ENCODE assay signal across 8 cellular contexts in genomic region chr19:43463381-43464088, GRCh38. TPM values are rescaled to one million over a fixed set of nuclear protein-coding genes. Genes with fewer than 3 reads are reported as not detected.
DNase-seq lines count a peak whose midpoint lies in the region; ATAC-seq and TF ChIP-seq lines count a peak whose summit lies in the region.

No MANE protein-coding gene starts in this region.

- TF ChIP-seq CTCF in type B pancreatic cell (conservative IDR thresholded peaks at IDR 0.05), result no peak

- H3K9me3 Mint-ChIP-seq in T-cell (no peaks in the 10 kb centered on the region), type B pancreatic cell (no peaks in the 10 kb centered on the region)

- H3K4me1 Mint-ChIP-seq in T-cell, result peaks cover 56 to 58% (median 57%) of the 10 kb centered on the region in 3 donors
- H3K4me1 Mint-ChIP-seq in type B pancreatic cell (ENCODE audit: unreplicated experiment), result peaks cover 17% of the 10 kb centered on the region

- CTCF ChIA-PET in T-cell (lab: Charles Lee), result interaction anchor here (0.6 to 2.1 kb wide), 21 partner anchors 10 to 364 kb away, joined by 3 to 25 read pairs (median 6); partner anchors contain the start of genes IRGQ (in 1 of the 2), PHLDB3 (in 1 of the 2), ZNF283 (in 1 of the 2) and ZNF575 (in 1 of the 2)

- H3K36me3 Mint-ChIP-seq in T-cell, result peaks cover 6% of the 10 kb centered on the region
- H3K36me3 Mint-ChIP-seq in type B pancreatic cell, result no peaks in the 10 kb centered on the region

- H3K27me3 Mint-ChIP-seq in T-cell (no peaks in the 10 kb centered on the region), type B pancreatic cell (peaks cover 3% of the 10 kb centered on the region)

- peak; percentile 81 for ATAC-seq in HG02588 (IDR thresholded peaks at IDR 0.05; ENCODE audit: unreplicated experiment)
- ATAC-seq in T-cell (replicated peaks in 1 of 4), result peak; percentile 81 to 89 (median 88)
- peak; percentile 95 to 96 for ATAC-seq in left cardiac atrium

- DNase-seq in NCI-H1048 (lab: John Stamatoyannopoulos, UW) (peak; percentile 92), T-cell (peak; percentile 98 to 100 (median 100)), amniotic epithelial cell (ENCODE audit: low read depth) (peak; percentile 86), left cardiac atrium (peak; percentile 98), posterior vena cava (ENCODE audit: low spot score) (peak; percentile 99), type B pancreatic cell (ENCODE audit: extremely low spot score, unreplicated experiment) (peak; percentile 97)

- H3K27ac Mint-ChIP-seq in T-cell, result peak overlapping the region; percentile 95 to 97
- peak overlapping the region; percentile 95 for H3K27ac Mint-ChIP-seq in type B pancreatic cell

- H3K4me3 Mint-ChIP-seq in T-cell, result peak overlapping the region; percentile 88 to 95 (median 90)
- peak overlapping the region; percentile 96 for H3K4me3 Mint-ChIP-seq in type B pancreatic cell

- POLR2A ChIA-PET in T-cell (lab: Charles Lee), result interaction anchor here (0.7 to 1.3 kb wide), 6 partner anchors 24 to 291 kb away, joined by 3 to 7 read pairs (median 4); partner anchors contain the start of genes IRGQ (in 1 of the 2), SMG9 (in 1 of the 2) and ZNF576 (in 1 of the 2)

- intact Hi-C loops in left cardiac atrium (cut with DNase I), result no loop called here
- intact Hi-C loops in posterior vena cava (cut with DNase I), result no loop called here

- H3K4me3 ChIP-seq in GM08714 (ENCODE audit: low read length), result peak overlapping the region; percentile 65

RNA-seq across cellular contexts. Expression of gene LYPD3, which starts 1.9 kb away (rescaled TPM):
- total RNA-seq in T-cell (10 to 100 TPM in 2 of 5 donors, 1 to 10 TPM in 3; 2.8 to 24.0 (median 4.6) TPM), left cardiac atrium (under 1 TPM; 0.35 to 0.42 TPM), posterior vena cava (under 1 TPM; 0.52 to 0.60 TPM), type B pancreatic cell (ENCODE audit: low replicate concordance) (13.3 and 66.4 TPM in 2 replicates)

RNA-seq across cellular contexts. Expression of gene PHLDB3, which starts 41.0 kb away (rescaled TPM):
- 10 to 100 TPM; 39.4 to 61.0 (median 53.9) TPM for total RNA-seq in T-cell
- total RNA-seq in left cardiac atrium, result 1 to 10 TPM; 7.3 to 7.4 TPM
- 1 to 10 TPM; 7.1 to 8.7 TPM for total RNA-seq in posterior vena cava
- 37.9 and 114 TPM in 2 replicates for total RNA-seq in type B pancreatic cell (ENCODE audit: low replicate concordance)

RNA-seq across cellular contexts. Expression of gene TEX101, which starts 48.8 kb away (rescaled TPM):
- total RNA-seq in T-cell, result not detected
- not detected for total RNA-seq in left cardiac atrium
- total RNA-seq in posterior vena cava, result not detected
- not detected in 2 replicates for total RNA-seq in type B pancreatic cell (ENCODE audit: low replicate concordance)

Comparison
In these comparisons a context has a peak if more than half of its experiments do, and no peak if none do; other contexts are left out.
1. Peak in every context shown above with its lines: DNase-seq, ATAC-seq and H3K4me3 ChIP-seq.